13 cellular contexts compared by ENCODE assay signal in the genomic region with DNA sequence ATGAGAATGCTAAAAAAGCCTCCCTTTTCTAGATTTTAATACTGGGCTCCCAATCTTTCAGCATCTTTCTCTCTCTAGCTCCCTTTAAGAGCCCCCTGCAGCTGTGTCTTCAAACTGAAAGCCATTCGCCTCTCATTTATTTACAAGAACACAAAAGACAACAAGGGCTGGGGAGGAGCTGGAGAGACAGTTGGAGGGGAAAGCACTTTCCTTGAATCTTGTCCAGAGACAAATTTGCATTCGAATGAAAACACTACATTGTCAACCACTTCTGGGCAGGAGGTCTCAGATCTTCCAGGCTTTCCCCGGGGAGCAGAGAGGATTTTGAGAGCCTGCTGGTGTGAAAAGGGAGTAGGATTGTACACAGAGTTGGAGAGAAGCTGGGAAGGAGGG.
DNase-seq lines count a peak whose midpoint lies in the region; ATAC-seq and TF ChIP-seq lines count a peak whose summit lies in the region.
"Had no signal": no experiment of that assay in that cellular context is flagged by ENCODE, and none has a peak within 500 bp of the region (broad histone marks: within the 10 kb centered on the region; RNA-seq: fewer than 3 reads in every experiment).

No MANE protein-coding gene starts in this region.

- H3K9me3 Mint-ChIP-seq in H9 (no peaks in the 10 kb centered on the region; a peak in 1 of 5 replicates), neural progenitor cell (peaks cover 6% of the 10 kb centered on the region)
- H3K9me3 Mint-ChIP-seq: activated naive CD8-positive, alpha-beta T cell treated with anti-CD3 and anti-CD28 coated beads, Interleukin-2, amount 50 U/mL, for 24 hours; stimulated activated naive CD8-positive, alpha-beta T cell treated with anti-CD3 and anti-CD28 coated beads, Interleukin-15, amount 100 ng/mL, for 72 hours had no signal

- peak; percentile 82 for DNase-seq in H9
- DNase-seq in NCI-H69 (lab: John Stamatoyannopoulos, UW), result peak; percentile 68
- DNase-seq in globus pallidus (ENCODE audit: low spot score), result peak; percentile 97
- peak; percentile 90 for DNase-seq in neural progenitor cell (ENCODE audit: low spot score)
- no peak for DNase-seq in sigmoid colon
- no peak for DNase-seq in psoas muscle
- DNase-seq: activated CD4-positive, CD25-positive, alpha-beta regulatory T cell; activated naive CD8-positive, alpha-beta T cell treated with anti-CD3 and anti-CD28 coated beads, Interleukin-2, amount 50 U/mL, for 24 hours; BE2C; effector CD4-positive, alpha-beta T cell; stimulated activated naive CD8-positive, alpha-beta T cell treated with anti-CD3 and anti-CD28 coated beads, Interleukin-15, amount 100 ng/mL, for 72 hours had no signal

- H2AK5ac ChIP-seq in H9 (ENCODE audit: insufficient read length, low read length), result no peak overlapping the region

- H3K4me1 Mint-ChIP-seq in H9 (peaks cover 25 to 27% of the 10 kb centered on the region in 2 experiments), neural progenitor cell (peaks cover 43% of the 10 kb centered on the region)

- TF ChIP-seq EP300 in sigmoid colon (IDR thresholded peaks at IDR 0.05), result no peak

- H3K14ac ChIP-seq in H9 (ENCODE audit: insufficient read depth, low read length), result no peak overlapping the region

- H4K91ac ChIP-seq in H9 (ENCODE audit: insufficient read length, low read depth, low read length), result no peak overlapping the region

- H3K27ac ChIP-seq in H9 (ENCODE audit: insufficient read length, low read depth, low read length), result no peak overlapping the region
- H3K27ac ChIP-seq in neural progenitor cell, result no peak overlapping the region
- no peak overlapping the region for H3K27ac ChIP-seq in sigmoid colon
- H3K27ac ChIP-seq in psoas muscle, result no peak overlapping the region

- TF ChIP-seq CTCF in H9 (conservative IDR thresholded peaks at IDR 0.05) (no peak), neural progenitor cell (IDR thresholded peaks at IDR 0.05) (no peak), sigmoid colon (IDR thresholded peaks at IDR 0.05) (no peak), psoas muscle (IDR thresholded peaks at IDR 0.05) (no peak)

- peaks cover 3% of the 10 kb centered on the region; the same call in 1 of the 2 replicates for H3K4me1 ChIP-seq in H9 (ENCODE audit: insufficient read depth, low read length)
- H3K4me1 ChIP-seq in neural progenitor cell, result peaks cover 46% of the 10 kb centered on the region
- peaks cover 0 to 12% (median 10%) of the 10 kb centered on the region in 4 donors for H3K4me1 ChIP-seq in sigmoid colon
- H3K4me1 ChIP-seq in psoas muscle, result no peaks in the 10 kb centered on the region
- H3K4me1 ChIP-seq: BE2C had no signal

- peaks cover 0 to 2% (median 0%) of the 10 kb centered on the region in 3 experiments; a peak in 2 of 7 replicates for H3K36me3 Mint-ChIP-seq in H9 (ENCODE audit: insufficient read depth in 1 of 3, low read depth in 3 of 3)
- H3K36me3 Mint-ChIP-seq in neural progenitor cell, result peaks cover 39% of the 10 kb centered on the region

- no peaks in the 10 kb centered on the region for H3K36me3 ChIP-seq in neural progenitor cell
- no peaks in the 10 kb centered on the region for H3K36me3 ChIP-seq in sigmoid colon
- H3K36me3 ChIP-seq in psoas muscle (ENCODE audit: insufficient read depth in 1 of 2, low read depth in 1 of 2), result no peaks in the 10 kb centered on the region
- H3K36me3 ChIP-seq: BE2C had no signal

- ATAC-seq in GM21526 (IDR thresholded peaks at IDR 0.05; ENCODE audit: low FRiP score, unreplicated experiment) (no peak), psoas muscle (no peak), GM19324 (IDR thresholded peaks at IDR 0.05; ENCODE audit: low FRiP score, unreplicated experiment) (no peak)
- ATAC-seq: activated naive CD8-positive, alpha-beta T cell treated with anti-CD3 and anti-CD28 coated beads, Interleukin-2, amount 50 U/mL, for 24 hours had no signal

- H3K27ac Mint-ChIP-seq in H9, result peak overlapping the region in 2 of 3 experiments; percentile 0 to 86; a peak in 3 of 7 replicates
- peak overlapping the region; percentile 4 for H3K27ac Mint-ChIP-seq in neural progenitor cell
- H3K27ac Mint-ChIP-seq: activated naive CD8-positive, alpha-beta T cell treated with anti-CD3 and anti-CD28 coated beads, Interleukin-2, amount 50 U/mL, for 24 hours; stimulated activated naive CD8-positive, alpha-beta T cell treated with anti-CD3 and anti-CD28 coated beads, Interleukin-15, amount 100 ng/mL, for 72 hours had no signal

- intact Hi-C loops in sigmoid colon (cut with DNase I), result no loop called here
- intact Hi-C loops in psoas muscle (cut with DNase I), result no loop called here

- H3K4me3 Mint-ChIP-seq in H9 (peak overlapping the region; percentile 56 to 81), neural progenitor cell (peak overlapping the region; percentile 82)
- H3K4me3 Mint-ChIP-seq: activated naive CD8-positive, alpha-beta T cell treated with anti-CD3 and anti-CD28 coated beads, Interleukin-2, amount 50 U/mL, for 24 hours; stimulated activated naive CD8-positive, alpha-beta T cell treated with anti-CD3 and anti-CD28 coated beads, Interleukin-15, amount 100 ng/mL, for 72 hours had no signal

- H3K23ac ChIP-seq in H9 (ENCODE audit: insufficient read length, low read depth, low read length), result no peak overlapping the region

- H3K4me2 ChIP-seq in H9 (ENCODE audit: insufficient read depth, insufficient read length, low read length) (peak overlapping the region; percentile 41), neural progenitor cell (peak overlapping the region; percentile 97)

- H4K20me1 ChIP-seq in H9 (ENCODE audit: control insufficient read depth, insufficient read depth, insufficient read length), result no peaks in the 10 kb centered on the region
- H4K20me1 ChIP-seq in neural progenitor cell (ENCODE audit: low read depth), result no peaks in the 10 kb centered on the region

- H3K27me3 Mint-ChIP-seq in H9 (ENCODE audit: low read depth) (peaks cover 97% of the 10 kb centered on the region), neural progenitor cell (ENCODE audit: insufficient read depth, low read depth) (peaks cover 4% of the 10 kb centered on the region)

- no peak overlapping the region for H2BK12ac ChIP-seq in H9 (ENCODE audit: insufficient read length, low read depth, low read length)

- peaks cover 10% of the 10 kb centered on the region for H3K23me2 ChIP-seq in H9 (ENCODE audit: insufficient read length, low read depth, low read length, poor library complexity, severe bottlenecking)

- H3K79me2 ChIP-seq in H9 (ENCODE audit: insufficient read depth, low read length) (no peaks in the 10 kb centered on the region), neural progenitor cell (ENCODE audit: low read depth) (no peaks in the 10 kb centered on the region)

- no peak overlapping the region for H3T11ph ChIP-seq in H9 (ENCODE audit: low read length)

- H2BK120ac ChIP-seq in H9 (ENCODE audit: low read depth, low read length, poor library complexity, severe bottlenecking), result no peak overlapping the region

- no peak overlapping the region for H3K9ac ChIP-seq in H9 (ENCODE audit: extremely low read depth, insufficient read length, low read length)
- H3K9ac ChIP-seq in neural progenitor cell, result no peak overlapping the region

- H3K79me1 ChIP-seq in H9 (ENCODE audit: insufficient read depth, low read depth, low read length, poor library complexity, severe bottlenecking), result no peaks in the 10 kb centered on the region

- H4K5ac ChIP-seq in H9 (ENCODE audit: insufficient read length, low read depth, low read length), result no peak overlapping the region

- H4K8ac ChIP-seq in H9 (replicated peaks; ENCODE audit: insufficient read length, low read depth, low read length), result no peak overlapping the region

- H3K27me3 ChIP-seq in H9 (ENCODE audit: insufficient read depth, low read length) (peaks cover 23% of the 10 kb centered on the region; the same call in 1 of the 2 replicates), neural progenitor cell (peaks cover 26% of the 10 kb centered on the region), sigmoid colon (peaks cover 6 to 54% (median 15%) of the 10 kb centered on the region in 3 donors), psoas muscle (ENCODE audit: insufficient read depth in 3 of 3, low read length in 2 of 3) (peaks cover 0 to 33% (median 5%) of the 10 kb centered on the region in 3 donors)

- no CpG with 5 or more reads among the region's 3 CpGs for WGBS in H9 (ENCODE audit: extremely low coverage, insufficient read length, low lambda C conversion rate)
- WGBS in sigmoid colon, 2 donors, result 11 to 14% methylated on average over 3 of the region's 3 CpGs
- 7 to 12% (median 8%) methylated on average over 3 of the region's 3 CpGs for WGBS in psoas muscle, 3 donors

- no peak overlapping the region for H3K4ac ChIP-seq in H9 (ENCODE audit: low read depth, low read length)

- H2BK15ac ChIP-seq in H9 (ENCODE audit: low read depth, low read length), result no peak overlapping the region

- peaks cover 18% of the 10 kb centered on the region for H3F3A ChIP-seq in neural progenitor cell (ENCODE audit: low read depth)

- no peak overlapping the region for H3K18ac ChIP-seq in H9 (ENCODE audit: insufficient read length, low read depth, low read length)

- H2BK20ac ChIP-seq in H9 (ENCODE audit: low read depth, low read length, poor library complexity, severe bottlenecking), result no peak overlapping the region

- no peak overlapping the region for H2AFZ ChIP-seq in H9 (ENCODE audit: low read length)
- H2AFZ ChIP-seq in neural progenitor cell (replicated peaks), result no peak overlapping the region

- H3K4me3 ChIP-seq in neural progenitor cell, result peak overlapping the region; percentile 63
- H3K4me3 ChIP-seq in sigmoid colon, result peak overlapping the region in 1 of 4 donors; percentile 40
- no peak overlapping the region for H3K4me3 ChIP-seq in psoas muscle

- no peak overlapping the region for H3K56ac ChIP-seq in H9 (ENCODE audit: insufficient read length, low read depth, low read length)

- no peak overlapping the region for H2BK5ac ChIP-seq in H9 (ENCODE audit: insufficient read length, low read length)

- H3K9me3 ChIP-seq in H9 (ENCODE audit: control insufficient read depth, low read depth, low read length), result no peaks in the 10 kb centered on the region
- no peaks in the 10 kb centered on the region for H3K9me3 ChIP-seq in neural progenitor cell (ENCODE audit: low read depth)
- no peaks in the 10 kb centered on the region for H3K9me3 ChIP-seq in sigmoid colon
- no peaks in the 10 kb centered on the region for H3K9me3 ChIP-seq in psoas muscle
- H3K9me3 ChIP-seq: BE2C had no signal

- TF ChIP-seq POLR2A in sigmoid colon (IDR thresholded peaks at IDR 0.05), result no peak

Comparison
In these comparisons a context has a peak if more than half of its experiments do, and no peak if none do; other contexts are left out.
1. DNase-seq: peak in H9 (single experiment), NCI-H69 (single experiment), globus pallidus (single experiment) and neural progenitor cell (single experiment); none in sigmoid colon (single experiment) and psoas muscle (0 of 2).